1 cellular context compared by ENCODE assay signal in genomic region chr2:74947703-74948102, GRCh38.
TF ChIP-seq lines count a peak whose summit lies in the region.

No MANE protein-coding gene starts in this region.

TF ChIP-seq in H1, 55 proteins besides CTCF, POLR2A, EP300 and RAD21:
- TF ChIP-seq CREB1 (IDR thresholded peaks at IDR 0.05), result no peak
- TF ChIP-seq, protein P1, sequence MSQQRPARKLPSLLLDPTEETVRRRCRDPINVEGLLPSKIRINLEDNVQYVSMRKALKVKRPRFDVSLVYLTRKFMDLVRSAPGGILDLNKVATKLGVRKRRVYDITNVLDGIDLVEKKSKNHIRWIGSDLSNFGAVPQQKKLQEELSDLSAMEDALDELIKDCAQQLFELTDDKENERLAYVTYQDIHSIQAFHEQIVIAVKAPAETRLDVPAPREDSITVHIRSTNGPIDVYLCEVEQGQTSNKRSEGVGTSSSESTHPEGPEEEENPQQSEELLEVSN (IDR thresholded peaks at IDR 0.05), result peak; percentile 24; the same call in 1 of the 2 replicates
- TF ChIP-seq, protein P2, sequence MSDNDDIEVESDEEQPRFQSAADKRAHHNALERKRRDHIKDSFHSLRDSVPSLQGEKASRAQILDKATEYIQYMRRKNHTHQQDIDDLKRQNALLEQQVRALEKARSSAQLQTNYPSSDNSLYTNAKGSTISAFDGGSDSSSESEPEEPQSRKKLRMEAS (IDR thresholded peaks at IDR 0.05), result no peak
- no peak for TF ChIP-seq TEAD4 (IDR thresholded peaks at IDR 0.05; ENCODE audit: low read depth, low read length)
- TF ChIP-seq GABPA (IDR thresholded peaks at IDR 0.05; ENCODE audit: borderline replicate concordance, insufficient read depth, low read length), result no peak
- TF ChIP-seq JUN (IDR thresholded peaks at IDR 0.05; ENCODE audit: low read depth, low read length), result no peak
- TF ChIP-seq SP4 (IDR thresholded peaks at IDR 0.05; ENCODE audit: low read length), result no peak
- TF ChIP-seq CHD7 (IDR thresholded peaks at IDR 0.05; ENCODE audit: insufficient replicate concordance, low read length), result no peak
- TF ChIP-seq SIX5 (IDR thresholded peaks at IDR 0.05; ENCODE audit: low read depth, low read length), result no peak
- peak; percentile 70 for TF ChIP-seq ASH2L (IDR thresholded peaks at IDR 0.05; ENCODE audit: low read length)
- TF ChIP-seq, protein P3, sequence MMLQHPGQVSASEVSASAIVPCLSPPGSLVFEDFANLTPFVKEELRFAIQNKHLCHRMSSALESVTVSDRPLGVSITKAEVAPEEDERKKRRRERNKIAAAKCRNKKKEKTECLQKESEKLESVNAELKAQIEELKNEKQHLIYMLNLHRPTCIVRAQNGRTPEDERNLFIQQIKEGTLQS (IDR thresholded peaks at IDR 0.05; ENCODE audit: insufficient read depth, low read depth, low read length), result no peak
- TF ChIP-seq YY1 (IDR thresholded peaks at IDR 0.05; ENCODE audit: low read depth, low read length), result no peak
- TF ChIP-seq CBX5 (IDR thresholded peaks at IDR 0.05; ENCODE audit: low read depth, low read length), result no peak
- no peak for TF ChIP-seq TAF1 (IDR thresholded peaks at IDR 0.05; ENCODE audit: low read depth, low read length)
- no peak for TF ChIP-seq KDM4A (IDR thresholded peaks at IDR 0.05; ENCODE audit: low read depth, low read length, severe bottlenecking)
- TF ChIP-seq ZNF274 (IDR thresholded peaks at IDR 0.05; ENCODE audit: borderline replicate concordance, extremely low read depth, low read length), result no peak
- no peak for TF ChIP-seq CEBPB (IDR thresholded peaks at IDR 0.05; ENCODE audit: low read depth, low read length)
- TF ChIP-seq JUND (IDR thresholded peaks at IDR 0.05; ENCODE audit: low read length), result no peak
- no peak for TF ChIP-seq SUZ12 (IDR thresholded peaks at IDR 0.05; ENCODE audit: low read length)
- no peak for TF ChIP-seq KDM1A (IDR thresholded peaks at IDR 0.05; ENCODE audit: borderline replicate concordance, low read length)
- no peak for TF ChIP-seq POU5F1 (IDR thresholded peaks at IDR 0.05; ENCODE audit: low read depth, low read length)
- TF ChIP-seq CHD1 (IDR thresholded peaks at IDR 0.05; ENCODE audit: low read depth, low read length), result no peak
- no peak for TF ChIP-seq SAP30 (IDR thresholded peaks at IDR 0.05; ENCODE audit: insufficient read depth, insufficient replicate concordance, low read length)
- no peak for TF ChIP-seq FOSL1 (IDR thresholded peaks at IDR 0.05; ENCODE audit: insufficient read depth, low read depth, low read length)
- TF ChIP-seq CHD2 (IDR thresholded peaks at IDR 0.05; ENCODE audit: low read length), result peak; percentile 30; the same call in 1 of the 2 replicates
- no peak for TF ChIP-seq USF2 (IDR thresholded peaks at IDR 0.05; ENCODE audit: low read length)
- 0 out of 2 replicates have a peak, but pooled peaks have one; percentile 16 for TF ChIP-seq TCF12 (IDR thresholded peaks at IDR 0.05; ENCODE audit: low read depth, low read length)
- peak; percentile 52; the same call in 1 of the 2 replicates for TF ChIP-seq RBBP5 (IDR thresholded peaks at IDR 0.05; ENCODE audit: borderline replicate concordance, low read depth, low read length)
- TF ChIP-seq, protein P4, sequence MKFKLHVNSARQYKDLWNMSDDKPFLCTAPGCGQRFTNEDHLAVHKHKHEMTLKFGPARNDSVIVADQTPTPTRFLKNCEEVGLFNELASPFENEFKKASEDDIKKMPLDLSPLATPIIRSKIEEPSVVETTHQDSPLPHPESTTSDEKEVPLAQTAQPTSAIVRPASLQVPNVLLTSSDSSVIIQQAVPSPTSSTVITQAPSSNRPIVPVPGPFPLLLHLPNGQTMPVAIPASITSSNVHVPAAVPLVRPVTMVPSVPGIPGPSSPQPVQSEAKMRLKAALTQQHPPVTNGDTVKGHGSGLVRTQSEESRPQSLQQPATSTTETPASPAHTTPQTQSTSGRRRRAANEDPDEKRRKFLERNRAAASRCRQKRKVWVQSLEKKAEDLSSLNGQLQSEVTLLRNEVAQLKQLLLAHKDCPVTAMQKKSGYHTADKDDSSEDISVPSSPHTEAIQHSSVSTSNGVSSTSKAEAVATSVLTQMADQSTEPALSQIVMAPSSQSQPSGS (IDR thresholded peaks at IDR 0.05; ENCODE audit: low read length), result no peak
- no peak for TF ChIP-seq KDM5A (IDR thresholded peaks at IDR 0.05; ENCODE audit: low read length)
- TF ChIP-seq EZH2 (IDR thresholded peaks at IDR 0.05; ENCODE audit: low read depth, low read length, severe bottlenecking), result no peak
- no peak for TF ChIP-seq GTF2F1 (IDR thresholded peaks at IDR 0.05; ENCODE audit: borderline replicate concordance, low read depth, low read length)
- TF ChIP-seq MAFK (IDR thresholded peaks at IDR 0.05; ENCODE audit: low read depth, low read length), result no peak
- no peak for TF ChIP-seq TAF7 (optimal IDR thresholded peaks at IDR 0.05; ENCODE audit: borderline replicate concordance, low read depth, low read length)
- no peak for TF ChIP-seq BRCA1 (IDR thresholded peaks at IDR 0.05; ENCODE audit: low read depth, low read length)
- TF ChIP-seq HDAC6 (IDR thresholded peaks at IDR 0.05; ENCODE audit: low read depth, low read length), result no peak
- no peak for TF ChIP-seq POLR2AphosphoS5 (IDR thresholded peaks at IDR 0.05; ENCODE audit: low read depth, low read length)
- TF ChIP-seq SRF (IDR thresholded peaks at IDR 0.05; ENCODE audit: low read depth, low read length), result peak; percentile 98
- no peak for TF ChIP-seq RXRA (IDR thresholded peaks at IDR 0.05; ENCODE audit: insufficient read depth, low read depth, low read length)
- TF ChIP-seq SIRT6 (IDR thresholded peaks at IDR 0.05; ENCODE audit: low read length), result no peak
- no peak for TF ChIP-seq PHF8 (conservative IDR thresholded peaks at IDR 0.05; ENCODE audit: low read depth, low read length)
- no peak for TF ChIP-seq BCL11A (IDR thresholded peaks at IDR 0.05; ENCODE audit: low read depth in 2 of 2, low read length in 2 of 2)
- TF ChIP-seq NRF1 (IDR thresholded peaks at IDR 0.05; ENCODE audit: low read depth, low read length), result no peak
- TF ChIP-seq BACH1 (IDR thresholded peaks at IDR 0.05; ENCODE audit: low read length), result no peak
- no peak for TF ChIP-seq RNF2 (IDR thresholded peaks at IDR 0.05; ENCODE audit: borderline replicate concordance, low read depth, low read length, missing control alignments, poor library complexity, severe bottlenecking)
- TF ChIP-seq RFX5 (IDR thresholded peaks at IDR 0.05; ENCODE audit: borderline replicate concordance, low read depth, low read length), result no peak
- TF ChIP-seq EGR1 (IDR thresholded peaks at IDR 0.05; ENCODE audit: borderline replicate concordance, low read depth, low read length), result no peak
- peak; percentile 61 for TF ChIP-seq SP1 (IDR thresholded peaks at IDR 0.05; ENCODE audit: low read depth, low read length)
- TF ChIP-seq TBP (IDR thresholded peaks at IDR 0.05; ENCODE audit: low read depth, low read length), result no peak
- no peak for TF ChIP-seq HDAC2 (IDR thresholded peaks at IDR 0.05; ENCODE audit: borderline replicate concordance in 1 of 2, low read depth in 2 of 2, low read length in 2 of 2)
- no peak for TF ChIP-seq CTBP2 (IDR thresholded peaks at IDR 0.05; ENCODE audit: borderline replicate concordance, insufficient read depth, insufficient read length, low read length)
